ENCODE assay signal across 8 cellular contexts in genomic region chr16:46885960-46886763, GRCh38. TPM values are rescaled to one million over a fixed set of nuclear protein-coding genes. Genes with fewer than 3 reads are reported as not detected.
A peak's percentile ranks its signal among the peaks of the same experiment; 100 is the strongest.
DNase-seq lines count a peak whose midpoint lies in the region; ATAC-seq and TF ChIP-seq lines count a peak whose summit lies in the region.

No MANE protein-coding gene starts in this region.

- H3K27me3 Mint-ChIP-seq in activated T-cell treated with anti-CD3 and anti-CD28 coated beads, Interleukin-2, amount 50 U/mL, for 72 hours (ENCODE audit: low read depth): peaks cover 23% of the 10 kb centered on the region
- peaks cover 12% of the 10 kb centered on the region for H3K27me3 Mint-ChIP-seq in brain

- no peak for TF ChIP-seq CTCF in brain (conservative IDR thresholded peaks at IDR 0.05)

- H3K27ac ChIP-seq in thymus (ENCODE audit: low read depth): peak overlapping the region; percentile 62

- H3K4me1 Mint-ChIP-seq in activated T-cell treated with anti-CD3 and anti-CD28 coated beads, Interleukin-2, amount 50 U/mL, for 72 hours (ENCODE audit: low read depth): peaks cover 17% of the 10 kb centered on the region
- H3K4me1 Mint-ChIP-seq in brain: peaks cover 60% of the 10 kb centered on the region

- no peaks in the 10 kb centered on the region for H3K9me3 Mint-ChIP-seq in activated T-cell treated with anti-CD3 and anti-CD28 coated beads, Interleukin-2, amount 50 U/mL, for 72 hours
- no peaks in the 10 kb centered on the region for H3K9me3 Mint-ChIP-seq in brain

- H3K4me1 ChIP-seq in thymus (ENCODE audit: control insufficient read depth, insufficient read depth, low read length): no peaks in the 10 kb centered on the region

- H3K4me3 Mint-ChIP-seq in activated T-cell treated with anti-CD3 and anti-CD28 coated beads, Interleukin-2, amount 50 U/mL, for 72 hours: peak overlapping the region; percentile 49 to 91
- H3K4me3 Mint-ChIP-seq in brain: peak overlapping the region; percentile 95 to 99 (median 97)

- no peak overlapping the region for H3K4me3 ChIP-seq in thymus (ENCODE audit: low read length)

- H3K9me3 ChIP-seq in thymus (ENCODE audit: control insufficient read depth): no peaks in the 10 kb centered on the region

- no peak overlapping the region for H3K27ac Mint-ChIP-seq in activated T-cell treated with anti-CD3 and anti-CD28 coated beads, Interleukin-2, amount 50 U/mL, for 72 hours
- H3K27ac Mint-ChIP-seq in brain: peak overlapping the region; percentile 89 to 97 (median 95)

- 93% methylated on average over 12 of the region's 12 CpGs for WGBS in thymus

- no peaks in the 10 kb centered on the region for H3K36me3 ChIP-seq in thymus (ENCODE audit: control insufficient read depth, insufficient read depth)

- no peak for DNase-seq in activated T-cell treated with anti-CD3 and anti-CD28 coated beads, Interleukin-2, amount 50 U/mL, for 72 hours
- DNase-seq in activated T-cell treated with anti-CD3 and anti-CD28 coated beads for 4 hours (no peak), left lobe of liver (ENCODE audit: low spot score) (peak; percentile 82), OCI-M2 (lab: John Stamatoyannopoulos, UW; ENCODE audit: unreplicated experiment) (no peak), ACHN (no peak)
- no peak for DNase-seq in stimulated activated CD4-positive, alpha-beta T cell treated with anti-CD3 and anti-CD28 coated beads, Interleukin-2, amount 100 ng/mL, for 24 hours

- peaks cover 2 to 6% of the 10 kb centered on the region in 2 donors for H3K36me3 Mint-ChIP-seq in activated T-cell treated with anti-CD3 and anti-CD28 coated beads, Interleukin-2, amount 50 U/mL, for 72 hours (ENCODE audit: insufficient read depth in 2 of 2)
- H3K36me3 Mint-ChIP-seq in brain: peaks cover 35% of the 10 kb centered on the region

- peaks cover 28% of the 10 kb centered on the region for H3K27me3 ChIP-seq in thymus (ENCODE audit: control insufficient read depth, insufficient read depth)

- in situ Hi-C loops in ACHN (cut with HindIII; ENCODE audit: low pct_ligation_motif_present, low pct_unique_long_range_greater_than_20kb, low sequenced_read_pairs): no loop called here

- no peak for ATAC-seq in activated T-cell treated with anti-CD3 and anti-CD28 coated beads, Interleukin-2, amount 50 U/mL, for 72 hours (replicated peaks in 1 of 2)
- ATAC-seq in left lobe of liver: peak; percentile 21

RNA-seq across cellular contexts. Expression of gene GPT2, which starts 2.0 kb away (rescaled TPM):
- total RNA-seq in activated T-cell treated with anti-CD3 and anti-CD28 coated beads, Interleukin-2, amount 50 U/mL, for 72 hours: 10 to 100 TPM; 36.5 to 38.2 TPM
- polyA plus RNA-seq in brain (ENCODE audit: insufficient read depth, low read depth, low replicate concordance) (116 TPM), thymus (20.4 TPM)
- total RNA-seq in left lobe of liver: 84.6 TPM

RNA-seq across cellular contexts. Expression of gene C16orf87, which starts 55.2 kb away (rescaled TPM):
- total RNA-seq in activated T-cell treated with anti-CD3 and anti-CD28 coated beads, Interleukin-2, amount 50 U/mL, for 72 hours: 10 to 100 TPM; 18.1 to 21.4 TPM
- 8.7 TPM for polyA plus RNA-seq in brain (ENCODE audit: insufficient read depth, low read depth, low replicate concordance)
- 5.2 TPM for total RNA-seq in left lobe of liver
- polyA plus RNA-seq in thymus: 9.2 TPM
